In genomic region chr17:9979463-9979995, GRCh38 we compare ENCODE assay signal across 18 cellular contexts.
"Had no signal": no experiment of that assay in that cellular context is flagged by ENCODE, and none has a peak within 500 bp of the region (broad histone marks: within the 10 kb centered on the region; RNA-seq: fewer than 3 reads in every experiment).

No MANE protein-coding gene starts in this region.

- H3K27ac ChIP-seq: breast epithelium, esophagus squamous epithelium, neural progenitor cell, pancreas had no signal

- H3K4me3 ChIP-seq: breast epithelium, esophagus squamous epithelium, neural progenitor cell, pancreas, smooth muscle cell had no signal

- H3K4me3 Mint-ChIP-seq: activated CD4-positive, alpha-beta T cell treated with anti-CD3 and anti-CD28 coated beads, Interleukin-2, amount 10 ng/mL, durations not matched to agents 7 days and 5 days; activated CD8-positive, alpha-beta memory T cell treated with anti-CD3 and anti-CD28 coated beads, Interleukin-2, amount 10 ng/mL, durations not matched to agents 7 days and 5 days; activated T-cell treated with anti-CD3 and anti-CD28 coated beads, Interleukin-2, amount 50 U/mL, for 4 hours; neural progenitor cell had no signal

- H2AFZ ChIP-seq: neural progenitor cell had no signal

- H3K36me3 Mint-ChIP-seq: activated CD8-positive, alpha-beta memory T cell treated with anti-CD3 and anti-CD28 coated beads, Interleukin-2, amount 10 ng/mL, durations not matched to agents 7 days and 5 days; neural progenitor cell had no signal

- H3K27me3 Mint-ChIP-seq: activated CD4-positive, alpha-beta T cell treated with anti-CD3 and anti-CD28 coated beads, Interleukin-2, amount 10 ng/mL, durations not matched to agents 7 days and 5 days; activated CD8-positive, alpha-beta memory T cell treated with anti-CD3 and anti-CD28 coated beads, Interleukin-2, amount 10 ng/mL, durations not matched to agents 7 days and 5 days had no signal

- H3K36me3 ChIP-seq: breast epithelium, esophagus squamous epithelium, neural progenitor cell, pancreas had no signal

- H3K27ac Mint-ChIP-seq: activated CD4-positive, alpha-beta T cell treated with anti-CD3 and anti-CD28 coated beads, Interleukin-2, amount 10 ng/mL, durations not matched to agents 7 days and 5 days; activated CD8-positive, alpha-beta memory T cell treated with anti-CD3 and anti-CD28 coated beads, Interleukin-2, amount 10 ng/mL, durations not matched to agents 7 days and 5 days; neural progenitor cell had no signal

- H3K9ac ChIP-seq: neural progenitor cell had no signal

- ATAC-seq: activated CD8-positive, alpha-beta memory T cell treated with anti-CD3 and anti-CD28 coated beads, Interleukin-2, amount 10 ng/mL, durations not matched to agents 7 days and 5 days; activated T-cell treated with anti-CD3 and anti-CD28 coated beads, Interleukin-2, amount 50 U/mL, for 4 hours; left ventricle myocardium superior had no signal

- H3K9me3 ChIP-seq: breast epithelium, esophagus squamous epithelium, pancreas had no signal

- H3K4me2 ChIP-seq: neural progenitor cell, smooth muscle cell had no signal

- H3K4me1 Mint-ChIP-seq: activated CD4-positive, alpha-beta T cell treated with anti-CD3 and anti-CD28 coated beads, Interleukin-2, amount 10 ng/mL, durations not matched to agents 7 days and 5 days had no signal

- H3K4me1 ChIP-seq: breast epithelium, esophagus squamous epithelium, neural progenitor cell, pancreas had no signal

- DNase-seq: activated CD4-positive, alpha-beta T cell treated with anti-CD3 and anti-CD28 coated beads, Interleukin-2, amount 10 ng/mL, durations not matched to agents 7 days and 5 days; activated CD4-positive, CD25-positive, alpha-beta regulatory T cell; activated CD8-positive, alpha-beta memory T cell treated with anti-CD3 and anti-CD28 coated beads, Interleukin-2, amount 10 ng/mL, durations not matched to agents 7 days and 5 days; activated gamma-delta T cell; activated T-cell treated with anti-CD3 and anti-CD28 coated beads, Interleukin-2, amount 50 U/mL, for 4 hours; aorta; esophagus squamous epithelium; foreskin melanocyte; left ventricle myocardium superior; mesendoderm; retina; stimulated activated naive CD4-positive, alpha-beta T cell; T-helper 2 cell; trophoblast cell had no signal

- H3K27me3 ChIP-seq: breast epithelium, esophagus squamous epithelium, neural progenitor cell, pancreas had no signal

- H3K9me3 Mint-ChIP-seq: activated CD4-positive, alpha-beta T cell treated with anti-CD3 and anti-CD28 coated beads, Interleukin-2, amount 10 ng/mL, durations not matched to agents 7 days and 5 days; activated T-cell treated with anti-CD3 and anti-CD28 coated beads, Interleukin-2, amount 50 U/mL, for 4 hours; neural progenitor cell had no signal
